17 cellular contexts compared by ENCODE assay signal in genomic region chr13:23500858-23501257, GRCh38.
DNase-seq lines count a peak whose midpoint lies in the region; ATAC-seq, FAIRE-seq and TF ChIP-seq lines count a peak whose summit lies in the region.
"Had no signal": no experiment of that assay in that cellular context is flagged by ENCODE, and none has a peak within 500 bp of the region (broad histone marks: within the 10 kb centered on the region; RNA-seq: fewer than 3 reads in every experiment).

No MANE protein-coding gene starts in this region.

- no peak overlapping the region for H3K4me3 ChIP-seq in MG63
- no peak overlapping the region for H3K4me3 ChIP-seq in gastroesophageal sphincter
- H3K4me3 ChIP-seq: heart right ventricle, lower lobe of right lung had no signal

- peak; percentile 76 for DNase-seq in AG09319 (ENCODE audit: extremely low read depth, low read depth)
- peak; percentile 31 for DNase-seq in MG63
- DNase-seq in myocyte (ENCODE audit: low read depth), result peak; percentile 42
- DNase-seq in NCI-H1436 (lab: John Stamatoyannopoulos, UW), result no peak
- no peak for DNase-seq in left lobe of liver (ENCODE audit: low spot score)
- DNase-seq: activated CD8-positive, alpha-beta memory T cell treated with anti-CD3 and anti-CD28 coated beads, Interleukin-2, amount 10 ng/mL, durations not matched to agents 7 days and 5 days; CD4-positive, CD25-positive, alpha-beta regulatory T cell; heart right ventricle; lower lobe of right lung; NCI-H1417; NCI-H526 treated with DMSO at 0.1 percent for 48 hours; stimulated activated CD4-positive, alpha-beta T cell treated with anti-CD3 and anti-CD28 coated beads, Interleukin-1b, Interleukin-23, amount 100 ng/mL, for 48 hours had no signal

- peak; percentile 99 for FAIRE-seq in endometrium (lab: Jason Lieb, UNC)

- TF ChIP-seq POLR2A in gastroesophageal sphincter (IDR thresholded peaks at IDR 0.05), result no peak

- H3K4me1 ChIP-seq in gastroesophageal sphincter, result peaks cover 0 to 28% (median 7%) of the 10 kb centered on the region in 3 donors
- H3K4me1 ChIP-seq: lower lobe of right lung had no signal

- H3K36me3 ChIP-seq in MG63 (no peaks in the 10 kb centered on the region), gastroesophageal sphincter (no peaks in the 10 kb centered on the region)
- H3K36me3 ChIP-seq: heart right ventricle, lower lobe of right lung had no signal

- WGBS in gastroesophageal sphincter (ENCODE audit: low coverage in 1 of 2), 2 donors, result 13 to 19% methylated on average over 3 to 4 of the region's 4 CpGs

- H3K9me3 ChIP-seq in MG63 (no peaks in the 10 kb centered on the region), gastroesophageal sphincter (no peaks in the 10 kb centered on the region)
- H3K9me3 ChIP-seq: heart right ventricle, lower lobe of right lung had no signal

- no peak for TF ChIP-seq EP300 in gastroesophageal sphincter (IDR thresholded peaks at IDR 0.05)

- ATAC-seq in HG03139 (IDR thresholded peaks at IDR 0.05; ENCODE audit: unreplicated experiment), result no peak
- ATAC-seq in gastroesophageal sphincter, result no peak
- ATAC-seq in left lobe of liver, result no peak
- ATAC-seq: activated CD8-positive, alpha-beta memory T cell treated with anti-CD3 and anti-CD28 coated beads, Interleukin-2, amount 10 ng/mL, durations not matched to agents 7 days and 5 days; activated naive CD4-positive, alpha-beta T cell treated with anti-CD3 and anti-CD28 coated beads, Interleukin-2, amount 50 U/mL, for 72 hours; heart right ventricle; lower lobe of right lung; stimulated activated effector memory CD8-positive, alpha-beta T cell treated with anti-CD3 and anti-CD28 coated beads, Interleukin-12 subunit alpha, Interleukin-12 subunit beta, amount 100 ng/mL, for 72 hours had no signal

- TF ChIP-seq CTCF in AG09319 (IDR thresholded peaks at IDR 0.05; ENCODE audit: low read depth, low read length), result no peak
- no peak for TF ChIP-seq CTCF in gastroesophageal sphincter (IDR thresholded peaks at IDR 0.05)

- H3K27me3 ChIP-seq in MG63 (no peaks in the 10 kb centered on the region), gastroesophageal sphincter (no peaks in the 10 kb centered on the region)
- H3K27me3 ChIP-seq: heart right ventricle had no signal

- no peak overlapping the region for H3K27ac ChIP-seq in gastroesophageal sphincter
- H3K27ac ChIP-seq: heart right ventricle, lower lobe of right lung had no signal

Comparison
In these comparisons a context has a peak if more than half of its experiments do, and no peak if none do; other contexts are left out.
1. DNase-seq: peak in AG09319 (single experiment), MG63 (single experiment) and myocyte (single experiment); none in NCI-H1436 (single experiment) and left lobe of liver (single experiment).